ENCODE assay signal across 8 cellular contexts in genomic region chr20:35601021-35601973, GRCh38. TPM values are rescaled to one million over a fixed set of nuclear protein-coding genes. Genes with fewer than 3 reads are reported as not detected.
DNase-seq lines count a peak whose midpoint lies in the region; ATAC-seq and TF ChIP-seq lines count a peak whose summit lies in the region.

No MANE protein-coding gene starts in this region.

- ATAC-seq in GM21576 (IDR thresholded peaks at IDR 0.05; ENCODE audit: unreplicated experiment) = no peak
- no peak for ATAC-seq in GM21367 (IDR thresholded peaks at IDR 0.05; ENCODE audit: unreplicated experiment)

- in situ Hi-C loops in mammary epithelial cell (cut with MboI; ENCODE audit: low sequenced_read_pairs in 2 of 2) = no loop called here

- H3K4me3 ChIP-seq in WI38 (ENCODE audit: low read depth, low read length) (peak overlapping the region; percentile 49), mammary epithelial cell (replicated peaks in 1 of 3; ENCODE audit: insufficient read depth in 1 of 3, low read depth in 2 of 3, low read length in 3 of 3) (peak overlapping the region in 2 of 3 experiments; percentile 40 to 42)

- 9% methylated on average over 15 of the region's 102 CpGs for WGBS in mammary epithelial cell (ENCODE audit: low coverage, missing lambda C conversion rate)

- H4K20me1 ChIP-seq in mammary epithelial cell (ENCODE audit: insufficient read depth, low read length) = no peaks in the 10 kb centered on the region

- TF ChIP-seq CTCF in GM10266 (IDR thresholded peaks at IDR 0.05; ENCODE audit: control insufficient read depth, insufficient read depth, low read depth, missing control alignments) (peak; percentile 82), WI38 (IDR thresholded peaks at IDR 0.05; ENCODE audit: low read depth, low read length) (0 out of 2 replicates have a peak, but pooled peaks have one; percentile 7), mammary epithelial cell (conservative IDR thresholded peaks at IDR 0.05 in 1 of 2, IDR thresholded peaks at IDR 0.05 in 1 of 2; ENCODE audit: extremely low read depth in 1 of 2, insufficient read depth in 1 of 2, low read depth in 1 of 2, low read length in 2 of 2) (peak; percentile 22 to 55)

- H3K36me3 ChIP-seq in mammary epithelial cell (ENCODE audit: insufficient read depth, low read length) = no peaks in the 10 kb centered on the region

- CTCF ChIA-PET in mammary epithelial cell (lab: Charles Lee; ENCODE audit: low non-redundant PET) = no interaction called here

- H3K4me1 ChIP-seq in mammary epithelial cell (ENCODE audit: insufficient read depth, low read length) = peaks cover 13% of the 10 kb centered on the region

- peak overlapping the region; percentile 87 for H3K4me2 ChIP-seq in mammary epithelial cell (ENCODE audit: insufficient read depth, low read depth, low read length)

- H2AFZ ChIP-seq in mammary epithelial cell (ENCODE audit: low read depth, low read length) = peak overlapping the region; percentile 87

- H3K27ac ChIP-seq in mammary epithelial cell (ENCODE audit: insufficient read depth, low read depth, low read length) = no peak overlapping the region

- intact Hi-C loops in mammary epithelial cell (cut with micrococcal nuclease) = loop anchor here (2.0 to 5.0 kb wide), 2 partner anchors 84 to 100 kb away; no protein-coding TSS in a partner anchor

- no TSS peak for BruUV-seq in mammary epithelial cell (replicated peaks; lab: Mats Ljungman, UMichigan)

- H3K27me3 ChIP-seq in mammary epithelial cell (ENCODE audit: insufficient read depth, low read length) = peaks cover 6% of the 10 kb centered on the region

- no peak overlapping the region for H3K9ac ChIP-seq in mammary epithelial cell (ENCODE audit: insufficient read depth, low read length)

- H3K79me2 ChIP-seq in mammary epithelial cell (ENCODE audit: insufficient read depth, low read length) = no peaks in the 10 kb centered on the region

- dilution Hi-C loops in mammary epithelial cell (cut with HindIII; ENCODE audit: low sequenced_read_pairs) = loop anchor here (5.0 to 10.0 kb wide), 3 partner anchors 41 to 126 kb away; no protein-coding TSS in a partner anchor

- no peaks in the 10 kb centered on the region for H3K9me3 ChIP-seq in mammary epithelial cell (replicated peaks; ENCODE audit: insufficient read depth, low read length)

- peak; percentile 87 for DNase-seq in GM10266 (ENCODE audit: extremely low spot score)
- DNase-seq in NCI-H1092 treated with DMSO at 0.1 percent for 48 hours (lab: John Stamatoyannopoulos, UW) = peak; percentile 48
- peak; percentile 76 for DNase-seq in mammary epithelial cell
- peak; percentile 91 for DNase-seq in islet precursor cell
- peak; percentile 61 to 72 (median 70) for DNase-seq in stimulated activated CD4-positive, alpha-beta T cell treated with anti-CD3 and anti-CD28 coated beads, Interleukin-12 subunit alpha, Interleukin-12 subunit beta, amount 100 ng/mL, for 48 hours (ENCODE audit: low read depth in 2 of 3, low spot score in 1 of 3)

RNA-seq across cellular contexts. Expression of gene SPAG4, which starts 14.3 kb away (rescaled TPM):
- 1 to 10 TPM; 2.8 to 4.3 TPM for total RNA-seq in mammary epithelial cell
- 1.1 TPM for polyA plus RNA-seq in mammary epithelial cell
- not detected for polyA minus RNA-seq in mammary epithelial cell

RNA-seq across cellular contexts. Expression of gene ERGIC3, which starts 59.4 kb away (rescaled TPM):
- 100 to 1,000 TPM; 172 to 320 TPM for total RNA-seq in mammary epithelial cell
- polyA plus RNA-seq in mammary epithelial cell = 281 TPM
- polyA minus RNA-seq in mammary epithelial cell = 267 TPM

Comparison
In these comparisons a context has a peak if more than half of its experiments do, and no peak if none do; other contexts are left out.
1. CTCF ChIP-seq: peak in every context shown above with its lines; median percentile 82 in GM10266; 38 in mammary epithelial cell; 7 in WI38.